1 cellular context compared by ENCODE assay signal in genomic region chr7:134457166-134457565, GRCh38.
TF ChIP-seq lines count a peak whose summit lies in the region.

No MANE protein-coding gene starts in this region.

TF ChIP-seq in H1, 55 proteins besides CTCF, POLR2A, EP300 and RAD21 (continued from another document):
- no peak for TF ChIP-seq HDAC6 (IDR thresholded peaks at IDR 0.05; ENCODE audit: low read depth, low read length)
- TF ChIP-seq SP2 (IDR thresholded peaks at IDR 0.05; ENCODE audit: low read length): no peak
- TF ChIP-seq SP1 (IDR thresholded peaks at IDR 0.05; ENCODE audit: low read depth, low read length): no peak
- TF ChIP-seq JUND (IDR thresholded peaks at IDR 0.05; ENCODE audit: low read length): no peak
- no peak for TF ChIP-seq TAF7 (optimal IDR thresholded peaks at IDR 0.05; ENCODE audit: borderline replicate concordance, low read depth, low read length)
- no peak for TF ChIP-seq CHD7 (IDR thresholded peaks at IDR 0.05; ENCODE audit: insufficient replicate concordance, low read length)
- no peak for TF ChIP-seq SIRT6 (IDR thresholded peaks at IDR 0.05; ENCODE audit: low read length)
- no peak for TF ChIP-seq RNF2 (IDR thresholded peaks at IDR 0.05; ENCODE audit: borderline replicate concordance, low read depth, low read length, missing control alignments, poor library complexity, severe bottlenecking)
- TF ChIP-seq BRCA1 (IDR thresholded peaks at IDR 0.05; ENCODE audit: low read depth, low read length): no peak
- TF ChIP-seq KDM1A (IDR thresholded peaks at IDR 0.05; ENCODE audit: borderline replicate concordance, low read length): no peak
TF ChIP-seq in H1: peak in this region for 0.
